Comparison of ENCODE assay signal across 33 cellular contexts in the genomic region with DNA sequence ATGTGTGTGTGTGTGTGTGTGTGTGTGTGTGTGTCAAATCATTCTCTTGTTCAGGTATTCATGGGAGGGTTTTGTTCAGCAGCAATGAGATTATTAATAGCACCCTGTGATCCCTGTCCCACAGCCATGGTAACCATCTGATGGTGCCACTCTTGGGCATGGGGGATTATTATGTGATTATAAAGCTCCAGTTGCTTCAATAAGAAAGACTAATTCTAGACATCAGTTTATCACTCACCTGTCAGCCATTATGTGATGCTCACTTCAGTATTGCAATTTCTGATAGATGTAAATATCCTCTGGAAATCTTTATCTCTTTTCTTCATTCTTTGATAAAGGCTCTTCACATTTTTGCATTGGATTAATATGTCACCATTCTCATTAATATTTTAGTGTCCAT.
"Had no signal": no experiment of that assay in that cellular context is flagged by ENCODE, and none has a peak within 500 bp of the region (broad histone marks: within the 10 kb centered on the region; RNA-seq: fewer than 3 reads in every experiment).

No MANE protein-coding gene starts in this region.

- H3K36me3 ChIP-seq: MG63 had no signal

- DNase-seq: Karpas-422, Kasumi-1, MG63, MM.1S, MV-4-11, NCI-H1048, NCI-H1092, NCI-H1092 treated with DMSO at 0.1 percent for 48 hours, NCI-H1105, NCI-H1105 treated with DMSO at 0.1 percent for 48 hours, NCI-H1417 treated with DMSO at 0.1 percent for 48 hours, NCI-H1436, NCI-H1436 treated with DMSO at 0.1 percent for 48 hours, NCI-H146, NCI-H1694, NCI-H1694 treated with DMSO at 0.1 percent for 48 hours, NCI-H187, NCI-H187 treated with DMSO at 0.1 percent for 48 hours, NCI-H1930, NCI-H2029, NCI-H2029 treated with DMSO at 0.1 percent for 48 hours, NCI-H2081, NCI-H2081 treated with DMSO at 0.1 percent for 48 hours, NCI-H2107, NCI-H2171, NCI-H2171 treated with DMSO at 0.1 percent for 48 hours, NCI-H2227 treated with DMSO at 0.1 percent for 48 hours, NCI-H226, NCI-H345, NCI-H446, NCI-H446 treated with DMSO at 0.1 percent for 48 hours, NCI-H510A had no signal

- H3K9me3 ChIP-seq: MG63 had no signal

- H3K4me2 ChIP-seq: KMS-11 had no signal

- H3K4me3 ChIP-seq: MG63 had no signal

- H3K9ac ChIP-seq: KMS-11 had no signal

- H3K27ac ChIP-seq: KMS-11 had no signal

- H3K27me3 ChIP-seq: MG63 had no signal
